In genomic region chr12:99658950-99659349, GRCh38 we compare ENCODE assay signal across 12 cellular contexts. TPM values are rescaled to one million over a fixed set of nuclear protein-coding genes. Genes with fewer than 3 reads are reported as not detected.
A peak's percentile ranks its signal among the peaks of the same experiment; 100 is the strongest.
DNase-seq lines count a peak whose midpoint lies in the region; ATAC-seq and TF ChIP-seq lines count a peak whose summit lies in the region.
"Had no signal": no experiment of that assay in that cellular context is flagged by ENCODE, and none has a peak within 500 bp of the region (broad histone marks: within the 10 kb centered on the region; RNA-seq: fewer than 3 reads in every experiment).

No MANE protein-coding gene starts in this region.

- H3K79me2 ChIP-seq in hepatocyte, result no peaks in the 10 kb centered on the region

- peaks cover 26% of the 10 kb centered on the region for H3K9me3 Mint-ChIP-seq in HFFc6
- H3K9me3 Mint-ChIP-seq: activated T-cell treated with anti-CD3 and anti-CD28 coated beads, Interleukin-2, amount 50 U/mL, for 24 hours had no signal

- H3K27ac ChIP-seq in hepatocyte, result no peak overlapping the region
- H3K27ac ChIP-seq: colonic mucosa, neutrophil, transverse colon had no signal

- in situ Hi-C loops in SK-MEL-5 (cut with HindIII; ENCODE audit: low pct_unique_long_range_greater_than_20kb, low sequenced_read_pairs), result no loop called here

- no peaks in the 10 kb centered on the region for H3K27me3 ChIP-seq in hepatocyte
- H3K27me3 ChIP-seq: colonic mucosa, neutrophil, transverse colon had no signal

- TF ChIP-seq CTCF in HFFc6 (IDR thresholded peaks at IDR 0.05) (peak; percentile 47; the same call in 1 of the 2 replicates), hepatocyte (IDR thresholded peaks at IDR 0.05; ENCODE audit: poor library complexity) (peak; percentile 43), lower leg skin (IDR thresholded peaks at IDR 0.05) (no peak)

- DNase-seq in COR-L47 (lab: John Stamatoyannopoulos, UW) (peak; percentile 4), HFFc6 (no peak), SK-MEL-5 (ENCODE audit: low read depth, low spot score) (peak; percentile 16), hepatocyte (ENCODE audit: low spot score) (no peak), lower leg skin (ENCODE audit: low spot score in 2 of 2) (no peak), EL (no peak)
- DNase-seq: activated T-cell treated with anti-CD3 and anti-CD28 coated beads, Interleukin-2, amount 50 U/mL, for 24 hours; colonic mucosa; transverse colon had no signal

- H4K20me1 ChIP-seq in hepatocyte (ENCODE audit: insufficient read depth, poor library complexity, severe bottlenecking), result no peaks in the 10 kb centered on the region

- no peaks in the 10 kb centered on the region for H3K36me3 Mint-ChIP-seq in HFFc6 (ENCODE audit: low read depth)

- no peak for TF ChIP-seq POLR2A in lower leg skin (IDR thresholded peaks at IDR 0.05)

- H3K4me1 Mint-ChIP-seq in HFFc6 (ENCODE audit: low read depth), result no peaks in the 10 kb centered on the region

- 79% methylated on average over 1 of the region's 1 CpG for WGBS in hepatocyte (ENCODE audit: low lambda C conversion rate, missing lambda C conversion rate)
- WGBS in lower leg skin, 2 donors, result 76% methylated on average over 1 of the region's 1 CpG

- no peak overlapping the region for H2AFZ ChIP-seq in hepatocyte

- no peak overlapping the region for H3K4me3 Mint-ChIP-seq in HFFc6
- H3K4me3 Mint-ChIP-seq: activated T-cell treated with anti-CD3 and anti-CD28 coated beads, Interleukin-2, amount 50 U/mL, for 24 hours had no signal

- no peaks in the 10 kb centered on the region for H3K9me3 ChIP-seq in hepatocyte (ENCODE audit: low read depth)
- H3K9me3 ChIP-seq: colonic mucosa, neutrophil, transverse colon had no signal

- H3K36me3 ChIP-seq in hepatocyte (replicated peaks; ENCODE audit: insufficient read depth, low read depth), result no peaks in the 10 kb centered on the region
- H3K36me3 ChIP-seq: colonic mucosa, neutrophil, transverse colon had no signal

- no peaks in the 10 kb centered on the region for H3K4me1 ChIP-seq in hepatocyte (ENCODE audit: insufficient read depth)
- H3K4me1 ChIP-seq: colonic mucosa, transverse colon had no signal

- intact Hi-C loops in lower leg skin (cut with DNase I; ENCODE audit: low total_unique reads), result no loop called here

- H3K9me2 ChIP-seq in hepatocyte (replicated peaks; ENCODE audit: insufficient read depth), result no peaks in the 10 kb centered on the region

- no peak overlapping the region for H3K4me2 ChIP-seq in hepatocyte

- H3K4me3 ChIP-seq in hepatocyte (no peak overlapping the region), lower leg skin (ENCODE audit: low read depth, poor library complexity, severe bottlenecking) (no peak overlapping the region)
- H3K4me3 ChIP-seq: colonic mucosa, transverse colon had no signal

- no peaks in the 10 kb centered on the region for H3K27me3 Mint-ChIP-seq in HFFc6 (ENCODE audit: insufficient read depth)
- H3K27me3 Mint-ChIP-seq: activated T-cell treated with anti-CD3 and anti-CD28 coated beads, Interleukin-2, amount 50 U/mL, for 24 hours had no signal

- ATAC-seq in HG03565 (IDR thresholded peaks at IDR 0.05; ENCODE audit: unreplicated experiment) (no peak), HG03095 (IDR thresholded peaks at IDR 0.05; ENCODE audit: unreplicated experiment) (no peak)

- no peak overlapping the region for H3K27ac Mint-ChIP-seq in HFFc6
- H3K27ac Mint-ChIP-seq: activated T-cell treated with anti-CD3 and anti-CD28 coated beads, Interleukin-2, amount 50 U/mL, for 24 hours had no signal

RNA-seq across cellular contexts. Expression of gene GARIN6, which starts 11.4 kb away (rescaled TPM):
- total RNA-seq in HFFc6 (2021; fragmentation: NEBNext Ultra II Directional; extraction: Animal tissue kit (Norgen Biotek cat#: 25700)), result not detected
- total RNA-seq in SK-MEL-5 (2014; rRNA removed; shearing (Covaris generic)), result not detected in 2 replicates
- not detected in 2 replicates for polyA plus RNA-seq in SK-MEL-5 (2015; cell fraction: cytosol; rRNA removed)
- polyA plus RNA-seq in SK-MEL-5 (2015; cell fraction: nucleus; rRNA removed), result not detected in 2 replicates
- total RNA-seq in hepatocyte, result not detected in 2 replicates
- polyA plus RNA-seq in hepatocyte, result not detected in 2 replicates
- total RNA-seq in lower leg skin, result not detected
- total RNA-seq: colonic mucosa, transverse colon had no signal

Comparison
In these comparisons a context has a peak if more than half of its experiments do, and no peak if none do; other contexts are left out.
1. DNase-seq: peak in COR-L47 (single experiment) and SK-MEL-5 (single experiment); none in HFFc6 (single experiment), hepatocyte (single experiment), lower leg skin (0 of 2) and EL (single experiment).
2. CTCF ChIP-seq: peak in HFFc6 (single experiment) and hepatocyte (single experiment); none in lower leg skin (0 of 3).